ENCODE assay signal across 8 cellular contexts in the genomic region with DNA sequence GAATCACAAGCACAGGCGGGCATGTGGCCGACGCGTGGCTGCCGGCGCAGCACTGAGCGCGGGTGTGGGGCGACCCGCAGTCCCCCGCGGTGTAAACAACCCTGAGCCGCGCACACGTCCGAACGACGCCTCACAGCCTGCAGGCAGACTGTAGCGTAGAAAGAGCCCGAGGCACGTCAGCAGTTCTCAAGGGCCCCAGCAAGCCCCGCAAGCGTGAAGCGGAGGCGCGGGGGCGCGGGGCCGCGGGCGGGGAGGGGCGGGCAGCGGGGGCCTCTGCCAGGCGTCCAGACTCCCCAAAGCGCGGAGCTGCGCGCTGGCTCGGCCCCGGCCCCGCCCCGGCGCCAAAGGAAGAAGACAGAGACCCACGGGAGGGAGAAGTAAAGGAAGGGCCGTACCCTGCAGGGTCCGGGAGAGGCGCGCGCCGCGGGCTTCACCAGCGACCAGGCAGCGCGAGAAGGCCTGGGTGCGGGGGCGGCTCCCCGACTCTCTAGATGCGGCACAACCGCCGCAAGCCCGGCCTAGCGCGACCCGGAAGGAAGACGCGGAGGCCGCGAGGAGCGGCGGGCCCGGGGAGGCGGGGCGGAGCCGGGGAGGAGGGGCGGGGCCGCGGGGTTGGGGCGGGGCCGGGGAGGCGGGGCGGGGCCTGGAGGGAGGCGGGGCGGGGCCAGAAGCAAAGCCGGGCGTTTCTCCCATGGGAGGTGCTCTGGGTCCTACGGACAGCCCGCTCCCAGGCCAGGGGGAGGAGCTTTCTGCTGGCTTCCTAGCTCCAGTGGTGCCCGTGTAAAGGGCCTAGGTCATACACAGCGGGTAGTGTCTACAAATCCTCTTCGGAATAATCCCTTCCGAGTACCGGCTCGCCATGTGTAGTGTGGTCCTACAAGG. TPM values are rescaled to one million over a fixed set of nuclear protein-coding genes. Genes with fewer than 3 reads are reported as not detected.
A peak's percentile ranks its signal among the peaks of the same experiment; 100 is the strongest.
DNase-seq lines count a peak whose midpoint lies in the region; ATAC-seq and TF ChIP-seq lines count a peak whose summit lies in the region.

A gene (minus strand): TSS at position 536 of the 882 bp plus-strand sequence. CDS start 20,958 bp downstream, outside the sequence.

- H3K4me2 ChIP-seq in neural cell (ENCODE audit: low read length) = peak within 1 kb of the TSS; percentile 79

- H3K9me3 ChIP-seq in KOPT-K1 (ENCODE audit: insufficient read depth, low read length, poor library complexity, severe bottlenecking) = peaks cover 3% of the 10 kb centered on the region
- H3K9me3 ChIP-seq in neural cell (ENCODE audit: low read length) = peaks cover 5% of the 10 kb centered on the region
- no peaks in the 10 kb centered on the region for H3K9me3 ChIP-seq in stomach smooth muscle (ENCODE audit: control insufficient read depth in 2 of 2, low read length in 2 of 2)

- H3K79me2 ChIP-seq in neural cell (replicated peaks; ENCODE audit: insufficient read depth, low read length) = peaks cover 10% of the 10 kb centered on the region

- TF ChIP-seq EP300 in neural cell (conservative IDR thresholded peaks at IDR 0.05; ENCODE audit: poor library complexity, severe bottlenecking) = peak; percentile 29

- H2AFZ ChIP-seq in neural cell (ENCODE audit: low read depth, low read length) = peak within 1 kb of the TSS; percentile 90

- TF ChIP-seq CTCF in foreskin fibroblast (IDR thresholded peaks at IDR 0.05; ENCODE audit: low read depth, low read length) (no peak), neural cell (IDR thresholded peaks at IDR 0.05; ENCODE audit: poor library complexity, severe bottlenecking) (no peak)

- peak; percentile 16 for TF ChIP-seq RAD21 in neural cell (conservative IDR thresholded peaks at IDR 0.05)

- H3K36me3 ChIP-seq in KOPT-K1 (ENCODE audit: insufficient read depth, low read length) (peaks cover 1% of the 10 kb centered on the region; the same call in 1 of the 2 replicates), neural cell (ENCODE audit: insufficient read depth, low read length) (no peaks in the 10 kb centered on the region), stomach smooth muscle (ENCODE audit: control insufficient read depth in 2 of 2, insufficient read depth in 2 of 2, low read length in 2 of 2) (no peaks in the 10 kb centered on the region)

- H3K4me1 ChIP-seq in stomach smooth muscle (ENCODE audit: control insufficient read depth, insufficient read depth, low read length) = peaks cover 6% of the 10 kb centered on the region

- DNase-seq in EH (ENCODE audit: low read depth) (peak; percentile 86), SIG-M5 (lab: John Stamatoyannopoulos, UW) (peak; percentile 24), foreskin fibroblast (peak; percentile 71 to 90)
- DNase-seq in activated effector memory CD4-positive, alpha-beta T cell treated with anti-CD3 and anti-CD28 coated beads, Interleukin-2, amount 50 U/mL, for 16 hours = peak; percentile 92

- H3K9ac ChIP-seq in neural cell (ENCODE audit: low read length) = peak within 1 kb of the TSS; percentile 76
- H3K9ac ChIP-seq in stomach smooth muscle (ENCODE audit: low read length in 2 of 2) = peak within 1 kb of the TSS; percentile 82 to 87

- peak within 1 kb of the TSS; percentile 79 for H3K27ac ChIP-seq in KOPT-K1 (ENCODE audit: low read depth, low read length, poor library complexity, severe bottlenecking)
- peak within 1 kb of the TSS; percentile 55 for H3K27ac ChIP-seq in neural cell (ENCODE audit: low read length)
- peak within 1 kb of the TSS; percentile 26 for H3K27ac ChIP-seq in stomach smooth muscle (ENCODE audit: low read length)

- H3F3A ChIP-seq in neural cell (ENCODE audit: insufficient read depth, low read length, poor library complexity, severe bottlenecking) = no peaks in the 10 kb centered on the region

- H3K9me2 ChIP-seq in neural cell (ENCODE audit: insufficient read depth, low read length) = no peaks in the 10 kb centered on the region

- H3K27me3 ChIP-seq in neural cell (ENCODE audit: insufficient read depth, low read depth, low read length) (no peaks in the 10 kb centered on the region), stomach smooth muscle (ENCODE audit: control insufficient read depth in 1 of 2, insufficient read depth in 2 of 2, low read length in 2 of 2) (no peaks in the 10 kb centered on the region)

- H3K4me3 ChIP-seq in foreskin fibroblast (ENCODE audit: low read depth in 1 of 2, low read length in 2 of 2) (peak within 1 kb of the TSS; percentile 82 to 93), neural cell (ENCODE audit: low read length) (peak within 1 kb of the TSS; percentile 80), stomach smooth muscle (ENCODE audit: low read length in 2 of 2) (peak within 1 kb of the TSS; percentile 75 to 84)

- ATAC-seq in GM21786 (IDR thresholded peaks at IDR 0.05; ENCODE audit: unreplicated experiment) = peak; percentile 70

- no peaks in the 10 kb centered on the region for H4K20me1 ChIP-seq in neural cell (ENCODE audit: insufficient read depth)

TF ChIP-seq in neural cell, 6 proteins besides CTCF, POLR2A, EP300 and RAD21:
- TF ChIP-seq SMC3 (conservative IDR thresholded peaks at IDR 0.05; ENCODE audit: poor library complexity) (peak; percentile 18), POLR2AphosphoS5 (IDR thresholded peaks at IDR 0.05) (peak; percentile 53), EZH2 (IDR thresholded peaks at IDR 0.05; ENCODE audit: borderline replicate concordance, insufficient read depth, low read length, poor library complexity, severe bottlenecking) (no peak), TAF1 (IDR thresholded peaks at IDR 0.05; ENCODE audit: low read depth) (no peak), MXI1 (conservative IDR thresholded peaks at IDR 0.05; ENCODE audit: poor library complexity, severe bottlenecking) (peak; percentile 94)
- TF ChIP-seq, protein P1, sequence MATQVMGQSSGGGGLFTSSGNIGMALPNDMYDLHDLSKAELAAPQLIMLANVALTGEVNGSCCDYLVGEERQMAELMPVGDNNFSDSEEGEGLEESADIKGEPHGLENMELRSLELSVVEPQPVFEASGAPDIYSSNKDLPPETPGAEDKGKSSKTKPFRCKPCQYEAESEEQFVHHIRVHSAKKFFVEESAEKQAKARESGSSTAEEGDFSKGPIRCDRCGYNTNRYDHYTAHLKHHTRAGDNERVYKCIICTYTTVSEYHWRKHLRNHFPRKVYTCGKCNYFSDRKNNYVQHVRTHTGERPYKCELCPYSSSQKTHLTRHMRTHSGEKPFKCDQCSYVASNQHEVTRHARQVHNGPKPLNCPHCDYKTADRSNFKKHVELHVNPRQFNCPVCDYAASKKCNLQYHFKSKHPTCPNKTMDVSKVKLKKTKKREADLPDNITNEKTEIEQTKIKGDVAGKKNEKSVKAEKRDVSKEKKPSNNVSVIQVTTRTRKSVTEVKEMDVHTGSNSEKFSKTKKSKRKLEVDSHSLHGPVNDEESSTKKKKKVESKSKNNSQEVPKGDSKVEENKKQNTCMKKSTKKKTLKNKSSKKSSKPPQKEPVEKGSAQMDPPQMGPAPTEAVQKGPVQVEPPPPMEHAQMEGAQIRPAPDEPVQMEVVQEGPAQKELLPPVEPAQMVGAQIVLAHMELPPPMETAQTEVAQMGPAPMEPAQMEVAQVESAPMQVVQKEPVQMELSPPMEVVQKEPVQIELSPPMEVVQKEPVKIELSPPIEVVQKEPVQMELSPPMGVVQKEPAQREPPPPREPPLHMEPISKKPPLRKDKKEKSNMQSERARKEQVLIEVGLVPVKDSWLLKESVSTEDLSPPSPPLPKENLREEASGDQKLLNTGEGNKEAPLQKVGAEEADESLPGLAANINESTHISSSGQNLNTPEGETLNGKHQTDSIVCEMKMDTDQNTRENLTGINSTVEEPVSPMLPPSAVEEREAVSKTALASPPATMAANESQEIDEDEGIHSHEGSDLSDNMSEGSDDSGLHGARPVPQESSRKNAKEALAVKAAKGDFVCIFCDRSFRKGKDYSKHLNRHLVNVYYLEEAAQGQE (IDR thresholded peaks at IDR 0.05; ENCODE audit: borderline replicate concordance) = peak; percentile 18

RNA-seq across cellular contexts. Expression of the gene that starts here (rescaled TPM):
- 9.1 and 9.7 TPM in 2 replicates for polyA plus RNA-seq in neural cell
- 23.9 and 30.6 TPM in 2 replicates for polyA minus RNA-seq in neural cell

Comparison
In these comparisons a context has a peak if more than half of its experiments do, and no peak if none do; other contexts are left out.
1. Peak in every context shown above with its lines: DNase-seq, ATAC-seq, H3K4me3 ChIP-seq and H3K27ac ChIP-seq.
2. DNase-seq: peak in every context shown above with its lines; median percentile 92 in activated effector memory CD4-positive, alpha-beta T cell treated with anti-CD3 and anti-CD28 coated beads, Interleukin-2, amount 50 U/mL, for 16 hours; 86 in EH; 80 in foreskin fibroblast; 24 in SIG-M5.
3. H3K27ac ChIP-seq: peak in every context shown above with its lines; median percentile 79 in KOPT-K1; 55 in neural cell; 26 in stomach smooth muscle.